Comparison of ENCODE assay signal across 8 cellular contexts in genomic region chr10:42782446-42783180, GRCh38. TPM values are rescaled to one million over a fixed set of nuclear protein-coding genes. Genes with fewer than 3 reads are reported as not detected.
DNase-seq lines count a peak whose midpoint lies in the region; ATAC-seq and TF ChIP-seq lines count a peak whose summit lies in the region.

A gene with protein sequence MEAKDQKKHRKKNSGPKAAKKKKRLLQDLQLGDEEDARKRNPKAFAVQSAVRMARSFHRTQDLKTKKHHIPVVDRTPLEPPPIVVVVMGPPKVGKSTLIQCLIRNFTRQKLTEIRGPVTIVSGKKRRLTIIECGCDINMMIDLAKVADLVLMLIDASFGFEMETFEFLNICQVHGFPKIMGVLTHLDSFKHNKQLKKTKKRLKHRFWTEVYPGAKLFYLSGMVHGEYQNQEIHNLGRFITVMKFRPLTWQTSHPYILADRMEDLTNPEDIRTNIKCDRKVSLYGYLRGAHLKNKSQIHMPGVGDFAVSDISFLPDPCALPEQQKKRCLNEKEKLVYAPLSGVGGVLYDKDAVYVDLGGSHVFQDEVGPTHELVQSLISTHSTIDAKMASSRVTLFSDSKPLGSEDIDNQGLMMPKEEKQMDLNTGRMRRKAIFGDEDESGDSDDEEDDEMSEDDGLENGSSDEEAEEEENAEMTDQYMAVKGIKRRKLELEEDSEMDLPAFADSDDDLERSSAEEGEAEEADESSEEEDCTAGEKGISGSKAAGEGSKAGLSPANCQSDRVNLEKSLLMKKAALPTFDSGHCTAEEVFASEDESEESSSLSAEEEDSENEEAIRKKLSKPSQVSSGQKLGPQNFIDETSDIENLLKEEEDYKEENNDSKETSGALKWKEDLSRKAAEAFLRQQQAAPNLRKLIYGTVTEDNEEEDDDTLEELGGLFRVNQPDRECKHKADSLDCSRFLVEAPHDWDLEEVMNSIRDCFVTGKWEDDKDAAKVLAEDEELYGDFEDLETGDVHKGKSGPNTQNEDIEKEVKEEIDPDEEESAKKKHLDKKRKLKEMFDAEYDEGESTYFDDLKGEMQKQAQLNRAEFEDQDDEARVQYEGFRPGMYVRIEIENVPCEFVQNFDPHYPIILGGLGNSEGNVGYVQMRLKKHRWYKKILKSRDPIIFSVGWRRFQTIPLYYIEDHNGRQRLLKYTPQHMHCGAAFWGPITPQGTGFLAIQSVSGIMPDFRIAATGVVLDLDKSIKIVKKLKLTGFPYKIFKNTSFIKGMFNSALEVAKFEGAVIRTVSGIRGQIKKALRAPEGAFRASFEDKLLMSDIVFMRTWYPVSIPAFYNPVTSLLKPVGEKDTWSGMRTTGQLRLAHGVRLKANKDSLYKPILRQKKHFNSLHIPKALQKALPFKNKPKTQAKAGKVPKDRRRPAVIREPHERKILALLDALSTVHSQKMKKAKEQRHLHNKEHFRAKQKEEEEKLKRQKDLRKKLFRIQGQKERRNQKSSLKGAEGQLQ (plus strand): TSS chr10:42782795. CDS start chr10:42784395, 1,600 bp downstream.

- no peaks in the 10 kb centered on the region for H3K9me3 ChIP-seq in mononuclear cell (ENCODE audit: low read depth, low read length)

- peak; percentile 98 for ATAC-seq in GM21619 (IDR thresholded peaks at IDR 0.05; ENCODE audit: unreplicated experiment)

- no peak for TF ChIP-seq CTCF in epithelial cell of esophagus (IDR thresholded peaks at IDR 0.05; ENCODE audit: insufficient read depth, low read depth, low read length, missing control alignments)

- TF ChIP-seq RAD21 in Ishikawa (IDR thresholded peaks at IDR 0.05; ENCODE audit: low read depth) = no peak

- H3K4me3 ChIP-seq in epithelial cell of esophagus (ENCODE audit: low read length) = peak within 1 kb of the TSS; percentile 84
- H3K4me3 ChIP-seq in mononuclear cell (ENCODE audit: low read length) = peak within 1 kb of the TSS; percentile 69

- peak; percentile 19; the same call in 1 of the 2 replicates for TF ChIP-seq EP300 in Ishikawa (IDR thresholded peaks at IDR 0.05; ENCODE audit: borderline replicate concordance)

- H3K27me3 ChIP-seq in mononuclear cell (ENCODE audit: insufficient read depth, low read length) = no peaks in the 10 kb centered on the region

- peak; percentile 82 for DNase-seq in DMS153 (lab: John Stamatoyannopoulos, UW)
- peak; percentile 53 for DNase-seq in OCI-M2 (lab: John Stamatoyannopoulos, UW; ENCODE audit: unreplicated experiment)
- DNase-seq in activated T-cell treated with anti-CD3 and anti-CD28 coated beads for 4 hours = peak; percentile 81
- DNase-seq in epithelial cell of esophagus (ENCODE audit: low read depth) = peak; percentile 96
- DNase-seq in stimulated activated CD8-positive, alpha-beta memory T cell treated with anti-CD3 and anti-CD28 coated beads, Interleukin-2, amount 100 ng/mL, for 48 hours (ENCODE audit: low read depth in 2 of 2) = peak; percentile 74 to 85

- peaks cover 20% of the 10 kb centered on the region for H3K4me1 ChIP-seq in mononuclear cell (ENCODE audit: insufficient read depth, low read length)

TF ChIP-seq in Ishikawa, 13 proteins besides CTCF, POLR2A, EP300 and RAD21:
- TF ChIP-seq NFIC (IDR thresholded peaks at IDR 0.05) (peak; percentile 50), EGR1 (IDR thresholded peaks at IDR 0.05) (peak; percentile 21; the same call in 1 of the 2 replicates), CREB1 (IDR thresholded peaks at IDR 0.05; ENCODE audit: low read depth) (peak; percentile 74), FOXM1 (IDR thresholded peaks at IDR 0.05; ENCODE audit: borderline replicate concordance, low read depth) (no peak), CEBPB (IDR thresholded peaks at IDR 0.05) (peak; percentile 59; the same call in 1 of the 2 replicates), REST (IDR thresholded peaks at IDR 0.05; ENCODE audit: low read depth) (0 out of 2 replicates have a peak, but pooled peaks have one; percentile 30), TAF1 (IDR thresholded peaks at IDR 0.05; ENCODE audit: low read depth) (peak; percentile 99), YY1 (IDR thresholded peaks at IDR 0.05; ENCODE audit: low read depth) (peak; percentile 85), TCF12 (IDR thresholded peaks at IDR 0.05; ENCODE audit: low read depth) (peak; percentile 90), ZBTB7A (IDR thresholded peaks at IDR 0.05; ENCODE audit: low read depth) (no peak), TEAD4 (IDR thresholded peaks at IDR 0.05) (peak; percentile 36; the same call in 1 of the 2 replicates), USF1 (IDR thresholded peaks at IDR 0.05) (peak; percentile 70)
- TF ChIP-seq, protein P1, sequence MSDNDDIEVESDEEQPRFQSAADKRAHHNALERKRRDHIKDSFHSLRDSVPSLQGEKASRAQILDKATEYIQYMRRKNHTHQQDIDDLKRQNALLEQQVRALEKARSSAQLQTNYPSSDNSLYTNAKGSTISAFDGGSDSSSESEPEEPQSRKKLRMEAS (IDR thresholded peaks at IDR 0.05) = peak; percentile 86

RNA-seq across cellular contexts. Expression of the gene that starts here (rescaled TPM):
- total RNA-seq in mononuclear cell = 14.5 TPM

Comparison
In these comparisons a context has a peak if more than half of its experiments do, and no peak if none do; other contexts are left out.
1. Peak in every context shown above with its lines: DNase-seq, ATAC-seq and H3K4me3 ChIP-seq.